1 cellular context compared by ENCODE assay signal in the genomic region with DNA sequence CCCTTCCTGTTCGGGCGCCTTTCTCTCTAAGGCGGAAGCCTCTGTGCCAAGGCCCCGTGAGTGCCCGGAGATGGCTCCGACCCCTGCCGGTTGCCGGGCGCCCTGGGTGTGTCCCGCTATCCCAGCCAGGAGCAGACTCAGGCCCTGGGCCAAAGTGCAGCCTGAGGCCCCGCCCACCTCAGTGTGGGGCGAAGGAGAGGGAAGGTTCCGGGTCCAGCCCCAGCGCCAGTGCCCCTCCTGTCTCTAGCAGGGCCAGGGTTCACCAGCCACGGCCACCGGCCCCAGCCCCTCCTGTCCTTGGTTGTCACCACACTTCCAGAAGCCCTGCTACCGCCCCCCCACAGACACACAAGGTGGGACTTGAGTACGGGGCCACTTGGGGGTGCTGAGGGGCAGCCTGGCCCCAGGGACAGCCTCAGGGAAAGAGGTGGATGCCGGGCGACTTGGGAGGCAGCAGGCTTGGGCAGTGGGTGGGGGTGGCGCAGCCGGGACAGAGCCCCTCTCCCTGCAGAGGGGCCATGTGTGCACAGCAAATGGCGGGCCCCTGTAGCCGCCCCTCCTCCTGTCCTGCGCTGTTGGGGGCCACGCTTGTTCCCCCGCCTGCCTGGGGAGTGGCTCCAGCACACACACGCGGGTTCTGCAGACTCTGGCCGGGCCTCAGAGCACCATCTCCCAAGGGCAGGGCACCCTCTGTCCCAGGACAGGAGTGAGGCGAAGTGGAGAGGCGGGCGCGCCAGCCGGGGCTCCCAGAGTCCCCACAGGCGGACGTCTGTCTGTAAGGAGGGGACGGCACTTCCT.
TF ChIP-seq lines count a peak whose summit lies in the region.

No MANE protein-coding gene starts in this region.

TF ChIP-seq in HepG2, 621 proteins besides CTCF, POLR2A, EP300 and RAD21 (continued from another document):
- TF ChIP-seq, protein P1, sequence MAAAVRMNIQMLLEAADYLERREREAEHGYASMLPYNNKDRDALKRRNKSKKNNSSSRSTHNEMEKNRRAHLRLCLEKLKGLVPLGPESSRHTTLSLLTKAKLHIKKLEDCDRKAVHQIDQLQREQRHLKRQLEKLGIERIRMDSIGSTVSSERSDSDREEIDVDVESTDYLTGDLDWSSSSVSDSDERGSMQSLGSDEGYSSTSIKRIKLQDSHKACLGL (CRISPR knock-in tag; IDR thresholded peaks at IDR 0.05) = no peak; the same call in 1 of the 2 replicates
- TF ChIP-seq, protein P2, sequence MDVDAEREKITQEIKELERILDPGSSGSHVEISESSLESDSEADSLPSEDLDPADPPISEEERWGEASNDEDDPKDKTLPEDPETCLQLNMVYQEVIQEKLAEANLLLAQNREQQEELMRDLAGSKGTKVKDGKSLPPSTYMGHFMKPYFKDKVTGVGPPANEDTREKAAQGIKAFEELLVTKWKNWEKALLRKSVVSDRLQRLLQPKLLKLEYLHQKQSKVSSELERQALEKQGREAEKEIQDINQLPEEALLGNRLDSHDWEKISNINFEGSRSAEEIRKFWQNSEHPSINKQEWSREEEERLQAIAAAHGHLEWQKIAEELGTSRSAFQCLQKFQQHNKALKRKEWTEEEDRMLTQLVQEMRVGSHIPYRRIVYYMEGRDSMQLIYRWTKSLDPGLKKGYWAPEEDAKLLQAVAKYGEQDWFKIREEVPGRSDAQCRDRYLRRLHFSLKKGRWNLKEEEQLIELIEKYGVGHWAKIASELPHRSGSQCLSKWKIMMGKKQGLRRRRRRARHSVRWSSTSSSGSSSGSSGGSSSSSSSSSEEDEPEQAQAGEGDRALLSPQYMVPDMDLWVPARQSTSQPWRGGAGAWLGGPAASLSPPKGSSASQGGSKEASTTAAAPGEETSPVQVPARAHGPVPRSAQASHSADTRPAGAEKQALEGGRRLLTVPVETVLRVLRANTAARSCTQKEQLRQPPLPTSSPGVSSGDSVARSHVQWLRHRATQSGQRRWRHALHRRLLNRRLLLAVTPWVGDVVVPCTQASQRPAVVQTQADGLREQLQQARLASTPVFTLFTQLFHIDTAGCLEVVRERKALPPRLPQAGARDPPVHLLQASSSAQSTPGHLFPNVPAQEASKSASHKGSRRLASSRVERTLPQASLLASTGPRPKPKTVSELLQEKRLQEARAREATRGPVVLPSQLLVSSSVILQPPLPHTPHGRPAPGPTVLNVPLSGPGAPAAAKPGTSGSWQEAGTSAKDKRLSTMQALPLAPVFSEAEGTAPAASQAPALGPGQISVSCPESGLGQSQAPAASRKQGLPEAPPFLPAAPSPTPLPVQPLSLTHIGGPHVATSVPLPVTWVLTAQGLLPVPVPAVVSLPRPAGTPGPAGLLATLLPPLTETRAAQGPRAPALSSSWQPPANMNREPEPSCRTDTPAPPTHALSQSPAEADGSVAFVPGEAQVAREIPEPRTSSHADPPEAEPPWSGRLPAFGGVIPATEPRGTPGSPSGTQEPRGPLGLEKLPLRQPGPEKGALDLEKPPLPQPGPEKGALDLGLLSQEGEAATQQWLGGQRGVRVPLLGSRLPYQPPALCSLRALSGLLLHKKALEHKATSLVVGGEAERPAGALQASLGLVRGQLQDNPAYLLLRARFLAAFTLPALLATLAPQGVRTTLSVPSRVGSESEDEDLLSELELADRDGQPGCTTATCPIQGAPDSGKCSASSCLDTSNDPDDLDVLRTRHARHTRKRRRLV (CRISPR knock-in tag; IDR thresholded peaks at IDR 0.05) = peak; percentile 46; the same call in 1 of the 2 replicates
